Comparison of ENCODE assay signal across 1 cellular context in genomic region chr12:101819467-101819866, GRCh38.
TF ChIP-seq lines count a peak whose summit lies in the region.

No MANE protein-coding gene starts in this region.

TF ChIP-seq in GM12891, 5 proteins besides CTCF, POLR2A, EP300 and RAD21 (continued from another document):
- no peak for TF ChIP-seq POLR2AphosphoS5 (IDR thresholded peaks at IDR 0.05; ENCODE audit: low read depth, low read length)
- no peak for TF ChIP-seq TAF1 (IDR thresholded peaks at IDR 0.05; ENCODE audit: low read depth, low read length)
- no peak for TF ChIP-seq POU2F2 (IDR thresholded peaks at IDR 0.05; ENCODE audit: low read depth, low read length)
